In genomic region chr3:122112754-122113153, GRCh38 we compare ENCODE assay signal across 19 cellular contexts. TPM values are rescaled to one million over a fixed set of nuclear protein-coding genes. Genes with fewer than 3 reads are reported as not detected.
DNase-seq lines count a peak whose midpoint lies in the region; ATAC-seq, FAIRE-seq and TF ChIP-seq lines count a peak whose summit lies in the region.
"Had no signal": no experiment of that assay in that cellular context is flagged by ENCODE, and none has a peak within 500 bp of the region (broad histone marks: within the 10 kb centered on the region; RNA-seq: fewer than 3 reads in every experiment).

No MANE protein-coding gene starts in this region.

- 78% methylated on average over 1 of the region's 1 CpG; no CpG with 5 or more reads in 1 of the 2 experiments for WGBS in H1 (ENCODE audit: extremely low coverage in 1 of 2, insufficient coverage in 1 of 2, insufficient read length in 1 of 2, insufficient replicate concordance in 2 of 2, low coverage in 1 of 2, low lambda C conversion rate in 2 of 2, missing lambda C conversion rate in 1 of 2), 2 experiments

- no peaks in the 10 kb centered on the region for H4K20me1 ChIP-seq in H1 (replicated peaks in 1 of 2; ENCODE audit: control insufficient read depth in 1 of 2, insufficient read depth in 2 of 2, low read length in 2 of 2)

- in situ Hi-C loops in brain microvascular endothelial cell (cut with HindIII; ENCODE audit: low pct_ligation_motif_present, low sequenced_read_pairs) = no loop called here

- H3K27ac ChIP-seq in H1 (ENCODE audit: low read depth, low read length) (no peak overlapping the region), brain microvascular endothelial cell (no peak overlapping the region)
- H3K27ac ChIP-seq: KMS-11, RWPE1, SJCRH30 had no signal

- no peak overlapping the region for H3K14ac ChIP-seq in H1 (ENCODE audit: insufficient read length)

- DNase-seq in Kasumi-1 (lab: John Stamatoyannopoulos, UW) = peak; percentile 6 to 19
- DNase-seq in OCI-M1 (lab: John Stamatoyannopoulos, UW) = peak; percentile 18
- DNase-seq in H1 (ENCODE audit: low read depth in 1 of 2, low spot score in 2 of 2) = no peak
- DNase-seq in NCI-H226 = no peak
- no peak for DNase-seq in brain microvascular endothelial cell
- DNase-seq: COR-L47, DMS153, EL, NCI-H1436, NCI-H2029 treated with DMSO at 0.1 percent for 48 hours, NCI-H510A, SJCRH30, T-helper 2 cell had no signal

- no peak overlapping the region for H4K8ac ChIP-seq in H1 (ENCODE audit: extremely low read depth, insufficient read depth, low read length)

- no peaks in the 10 kb centered on the region for H3K79me1 ChIP-seq in H1 (ENCODE audit: low read depth, low read length)

- POLR2A ChIA-PET in H1 (lab: Charles Lee; ENCODE audit: partially characterized antibody) = no interaction called here

- no peak overlapping the region for H2BK5ac ChIP-seq in H1 (ENCODE audit: low read depth, low read length)

- no peaks in the 10 kb centered on the region for H3K4me1 ChIP-seq in H1 (replicated peaks in 1 of 4; ENCODE audit: control insufficient read depth in 3 of 4, insufficient read depth in 4 of 4, low read length in 3 of 4)
- H3K4me1 ChIP-seq: HAP-1, SJCRH30 had no signal

- no peaks in the 10 kb centered on the region for H3K36me3 ChIP-seq in H1 (ENCODE audit: control insufficient read depth in 2 of 4, insufficient read depth in 4 of 4, low read length in 3 of 4)
- H3K36me3 ChIP-seq in brain microvascular endothelial cell (replicated peaks) = no peaks in the 10 kb centered on the region
- H3K36me3 ChIP-seq: HAP-1, SJCRH30 had no signal

- peak; percentile 13 to 15; a peak in 2 of 4 replicates for TF ChIP-seq RAD21 in H1 (IDR thresholded peaks at IDR 0.05 in 1 of 2, conservative IDR thresholded peaks at IDR 0.05 in 1 of 2; ENCODE audit: low read depth in 2 of 2, low read length in 2 of 2)

- no peak overlapping the region for H4K91ac ChIP-seq in H1 (replicated peaks; ENCODE audit: insufficient read length, low read length)

- no peak overlapping the region for H2BK20ac ChIP-seq in H1 (ENCODE audit: low read length)

- TF ChIP-seq POLR2A in H1 (IDR thresholded peaks at IDR 0.05; ENCODE audit: control extremely low read depth in 1 of 2, low read depth in 2 of 2, low read length in 2 of 2) = no peak

- H2AFZ ChIP-seq in H1 (ENCODE audit: low read length) = no peak overlapping the region

- H3K23ac ChIP-seq in H1 (ENCODE audit: insufficient read length) = no peak overlapping the region

- H3K18ac ChIP-seq in H1 (ENCODE audit: extremely low read depth, low read length) = no peak overlapping the region

- H2BK12ac ChIP-seq in H1 (ENCODE audit: low read depth, low read length) = no peak overlapping the region

- H4K5ac ChIP-seq in H1 (ENCODE audit: insufficient read length, low read depth, low read length) = no peak overlapping the region

- H3K27me3 ChIP-seq in H1 (replicated peaks in 1 of 4; ENCODE audit: control insufficient read depth in 3 of 4, extremely low read depth in 1 of 4, insufficient read depth in 3 of 4, low read length in 3 of 4) (no peaks in the 10 kb centered on the region), brain microvascular endothelial cell (replicated peaks) (no peaks in the 10 kb centered on the region)
- H3K27me3 ChIP-seq: SJCRH30 had no signal

- H3K4ac ChIP-seq in H1 (replicated peaks; ENCODE audit: insufficient read length, low read depth, low read length) = no peak overlapping the region

- ATAC-seq in HG02798 (IDR thresholded peaks at IDR 0.05; ENCODE audit: poor library complexity, unreplicated experiment) = no peak
- ATAC-seq in HG02759 (IDR thresholded peaks at IDR 0.05; ENCODE audit: unreplicated experiment) = no peak

- H3K4me3 ChIP-seq in H1 (ENCODE audit: extremely low read depth in 1 of 4, insufficient read depth in 2 of 4, low read depth in 3 of 4, low read length in 4 of 4) (no peak overlapping the region), brain microvascular endothelial cell (ENCODE audit: low read depth, low read length) (no peak overlapping the region)
- H3K4me3 ChIP-seq: HAP-1, SJCRH30 had no signal

- H3K79me2 ChIP-seq in H1 (ENCODE audit: control insufficient read depth in 1 of 2, insufficient read depth in 2 of 2, low read length in 2 of 2) = no peaks in the 10 kb centered on the region

- CTCF ChIA-PET in H1 (lab: Charles Lee; ENCODE audit: partially characterized antibody) = interaction anchor here (1.4 kb wide), 1 partner anchor 12 kb away, joined by 5 read pairs; no protein-coding TSS in a partner anchor

- no peak overlapping the region for H3K9ac ChIP-seq in H1 (replicated peaks in 1 of 4; ENCODE audit: extremely low read depth in 1 of 4, low read depth in 3 of 4, low read length in 3 of 4)
- H3K9ac ChIP-seq: KMS-11 had no signal

- H3K23me2 ChIP-seq in H1 (ENCODE audit: low read depth, low read length) = no peaks in the 10 kb centered on the region

- H2BK15ac ChIP-seq in H1 (ENCODE audit: low read length) = no peak overlapping the region

- no peak overlapping the region for H3K56ac ChIP-seq in H1 (replicated peaks; ENCODE audit: insufficient read length, low read depth, low read length)

- no peak overlapping the region for H2AK5ac ChIP-seq in H1 (ENCODE audit: low read depth, low read length)

- no peak overlapping the region for H3K4me2 ChIP-seq in H1 (ENCODE audit: insufficient read depth in 1 of 2, low read depth in 2 of 2, low read length in 2 of 2)
- H3K4me2 ChIP-seq: KMS-11 had no signal

- FAIRE-seq in H1 (lab: Jason Lieb, UNC) = no peak

- TF ChIP-seq EP300 in H1 (IDR thresholded peaks at IDR 0.05; ENCODE audit: borderline replicate concordance in 1 of 2, low read depth in 2 of 2, low read length in 2 of 2) = no peak

- 0 out of 3 replicates have a peak, but pooled peaks have one; percentile 28 for TF ChIP-seq CTCF in GM12872 (IDR thresholded peaks at IDR 0.05; ENCODE audit: insufficient read depth, low read depth, low read length)
- no peak for TF ChIP-seq CTCF in H1 (IDR thresholded peaks at IDR 0.05; ENCODE audit: control extremely low read depth in 1 of 3, insufficient read depth in 1 of 3, low read depth in 1 of 3, low read length in 3 of 3)
- TF ChIP-seq CTCF in brain microvascular endothelial cell (IDR thresholded peaks at IDR 0.05; ENCODE audit: low read depth, low read length, missing control alignments) = no peak

- H3K9me3 ChIP-seq in H1 (ENCODE audit: insufficient read depth in 2 of 2, low read depth in 1 of 2, low read length in 1 of 2) = no peaks in the 10 kb centered on the region
- H3K9me3 ChIP-seq: HAP-1, SJCRH30 had no signal

- no peak overlapping the region for H2BK120ac ChIP-seq in H1 (replicated peaks; ENCODE audit: low read depth, low read length)

TF ChIP-seq in H1, 55 proteins besides CTCF, POLR2A, EP300 and RAD21 (continues in another document):
- TF ChIP-seq GABPA (IDR thresholded peaks at IDR 0.05; ENCODE audit: borderline replicate concordance, insufficient read depth, low read length) (no peak), SP2 (IDR thresholded peaks at IDR 0.05; ENCODE audit: low read length) (no peak), MAFK (IDR thresholded peaks at IDR 0.05; ENCODE audit: low read depth, low read length) (no peak), SIRT6 (IDR thresholded peaks at IDR 0.05; ENCODE audit: low read length) (no peak), CBX5 (IDR thresholded peaks at IDR 0.05; ENCODE audit: low read depth, low read length) (no peak), TBP (IDR thresholded peaks at IDR 0.05; ENCODE audit: low read depth, low read length) (no peak), JUN (IDR thresholded peaks at IDR 0.05; ENCODE audit: low read depth, low read length) (no peak), RFX5 (IDR thresholded peaks at IDR 0.05; ENCODE audit: borderline replicate concordance, low read depth, low read length) (no peak), SP1 (IDR thresholded peaks at IDR 0.05; ENCODE audit: low read depth, low read length) (no peak), SRF (IDR thresholded peaks at IDR 0.05; ENCODE audit: low read depth, low read length) (no peak), RNF2 (IDR thresholded peaks at IDR 0.05; ENCODE audit: borderline replicate concordance, low read depth, low read length, missing control alignments, poor library complexity, severe bottlenecking) (no peak), TAF1 (IDR thresholded peaks at IDR 0.05; ENCODE audit: low read depth, low read length) (no peak), PHF8 (conservative IDR thresholded peaks at IDR 0.05; ENCODE audit: low read depth, low read length) (no peak), GTF2F1 (IDR thresholded peaks at IDR 0.05; ENCODE audit: borderline replicate concordance, low read depth, low read length) (no peak)

RNA-seq across cellular contexts. Expression of gene CD86, which starts 57.6 kb away (rescaled TPM):
- 0.30 and 0.40 TPM in 2 replicates for total RNA-seq in H1 (2021; fragmentation: NEBNext Ultra II Directional; extraction: Animal tissue kit (Norgen Biotek cat#: 25700))
- 0.11 and 0.12 TPM in 2 replicates for polyA plus RNA-seq in H1 (2011; rRNA removed)
- 0.09 TPM for polyA plus RNA-seq in H1 (2011; cell fraction: cytosol; rRNA removed)
- polyA plus RNA-seq in H1 (2011; cell fraction: nucleus; rRNA removed) = 0.13 TPM
- polyA plus RNA-seq in H1 (2012, experiment 1 of 2) = 0.11 to 0.16 TPM (median 0.14 TPM) in 3 of 4 replicates, not detected in the other
- not detected for polyA plus RNA-seq in H1 (2012, experiment 2 of 2)
- polyA plus RNA-seq in H1 (2013, experiment 1 of 2) = 0.59 TPM
- 0.40 TPM for polyA plus RNA-seq in H1 (2013, experiment 2 of 2)
- polyA minus RNA-seq in H1 (2011; rRNA and poly(A)+ RNA removed) = 0.63 TPM in 1 of 2 replicates, not detected in the other
- not detected for polyA minus RNA-seq in H1 (2011; cell fraction: cytosol; rRNA and poly(A)+ RNA removed)
- polyA minus RNA-seq in H1 (2011; cell fraction: nucleus; rRNA and poly(A)+ RNA removed) = not detected
- total RNA-seq: SJCRH30 had no signal

Comparison
In these comparisons a context has a peak if more than half of its experiments do, and no peak if none do; other contexts are left out.
1. DNase-seq: peak in Kasumi-1 (2 of 2) and OCI-M1 (single experiment); none in H1 (0 of 2), NCI-H226 (single experiment) and brain microvascular endothelial cell (single experiment).